1 cellular context compared by ENCODE assay signal in the genomic region with DNA sequence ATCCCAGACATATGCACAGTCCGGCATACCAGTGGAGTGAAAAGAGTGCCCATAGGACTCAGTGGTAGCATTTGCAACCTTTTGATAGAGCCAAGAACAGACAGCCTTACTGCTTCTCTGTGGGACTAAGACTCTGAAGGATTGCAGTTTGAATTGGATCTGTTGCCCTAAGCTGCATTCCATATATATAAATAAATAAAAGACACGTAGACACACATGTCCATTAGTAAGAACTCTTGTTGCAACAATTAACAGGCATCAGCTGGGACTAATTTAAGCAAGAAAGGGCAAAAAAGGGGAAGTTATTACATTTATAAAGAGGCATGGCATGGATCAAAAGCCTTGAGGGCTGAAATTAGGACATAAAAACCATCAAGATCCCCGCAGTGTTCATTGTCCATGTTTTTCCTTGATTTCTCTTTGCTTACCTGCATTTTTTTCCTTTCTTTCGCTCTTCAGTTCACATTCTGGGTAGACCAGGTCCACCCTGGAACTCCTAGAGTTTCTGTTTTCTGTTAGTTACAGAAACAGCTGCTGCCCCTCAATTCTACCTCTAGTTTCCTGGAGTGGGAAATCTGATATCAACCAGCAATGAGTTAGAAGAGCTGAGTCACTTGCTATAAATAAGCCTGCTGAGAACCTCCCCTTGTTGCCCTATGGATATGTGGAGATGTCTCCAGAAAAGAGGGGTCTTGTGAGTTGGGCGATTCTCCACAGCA.
TF ChIP-seq lines count a peak whose summit lies in the region.

No MANE protein-coding gene starts in this region.

TF ChIP-seq in SK-N-SH treated with all-trans-retinoic acid at 6 μM for 48 hours, 23 proteins besides CTCF, POLR2A, EP300 and RAD21 (continued from another document):
- TF ChIP-seq SNAI2 (CRISPR knock-in tag; IDR thresholded peaks at IDR 0.05) = no peak
- no peak for TF ChIP-seq GLIS3 (CRISPR knock-in tag; IDR thresholded peaks at IDR 0.05)
- TF ChIP-seq ZFP30 (CRISPR knock-in tag; IDR thresholded peaks at IDR 0.05) = no peak
- TF ChIP-seq ZFP3 (CRISPR knock-in tag; IDR thresholded peaks at IDR 0.05) = no peak
- TF ChIP-seq RARB (CRISPR knock-in tag; IDR thresholded peaks at IDR 0.05) = no peak
- no peak for TF ChIP-seq CSDC2 (CRISPR knock-in tag; IDR thresholded peaks at IDR 0.05)
